ENCODE assay signal across 26 cellular contexts in genomic region chr2:24834733-24835395, GRCh38. TPM values are rescaled to one million over a fixed set of nuclear protein-coding genes. Genes with fewer than 3 reads are reported as not detected.
DNase-seq lines count a peak whose midpoint lies in the region; ATAC-seq, FAIRE-seq and TF ChIP-seq lines count a peak whose summit lies in the region.
"Had no signal": no experiment of that assay in that cellular context is flagged by ENCODE, and none has a peak within 500 bp of the region (broad histone marks: within the 10 kb centered on the region; RNA-seq: fewer than 3 reads in every experiment).

No MANE protein-coding gene starts in this region.

- no peak overlapping the region for H3K4me2 ChIP-seq in K562 (ENCODE audit: insufficient read depth, low read length)
- H3K4me2 ChIP-seq: A549; BLaER1 treated with 17β-estradiol and CSF1 and Interleukin-3, amounts not matched to agents 10 nM and 100 nM; KMS-11 had no signal

- H3K4me3 ChIP-seq in K562 (no peak overlapping the region), breast epithelium (no peak overlapping the region)
- H3K4me3 ChIP-seq: A549; BLaER1 treated with 17β-estradiol and CSF1 and Interleukin-3, amounts not matched to agents 10 nM and 100 nM; GM12878; SK-N-MC had no signal

- H3K27ac ChIP-seq in K562 (ENCODE audit: extremely low read depth, low read depth, low read length) (no peak overlapping the region), breast epithelium (peak overlapping the region in 1 of 2 donors; percentile 32)
- H3K27ac ChIP-seq: A549; BLaER1 treated with 17β-estradiol and CSF1 and Interleukin-3, amounts not matched to agents 10 nM and 100 nM; KMS-11; SK-N-MC had no signal

- in situ Hi-C loops in K562 (cut with MboI): loop anchor here (5.0 kb wide), 1 partner anchor 428 kb away; no protein-coding TSS in a partner anchor

- no peak for ATAC-seq in K562
- no peak for ATAC-seq in stimulated activated naive B cell treated with anti-CD40 and anti-IgM and Interleukin-4, amounts not matched to agents 10 μg/mL and 1 μg/mL and 100 μg/mL, for 72 hours (replicated peaks)
- ATAC-seq: A549, GM12878, Panc1 had no signal

- CTCF ChIA-PET in K562 (lab: Yijun Ruan, JAX; ENCODE audit: low intra/inter-chr PET ratio): no interaction called here

- H3K9me3 Mint-ChIP-seq in HFFc6: no peaks in the 10 kb centered on the region
- H3K9me3 Mint-ChIP-seq in nephron progenitor cell: no peaks in the 10 kb centered on the region
- H3K9me3 Mint-ChIP-seq in stimulated activated naive B cell treated with anti-CD40 and anti-IgM and Interleukin-4, amounts not matched to agents 10 μg/mL and 1 μg/mL and 100 μg/mL, for 72 hours: no peaks in the 10 kb centered on the region
- H3K9me3 Mint-ChIP-seq: CD4-positive, alpha-beta T cell had no signal

- no peaks in the 10 kb centered on the region for H4K20me1 ChIP-seq in K562 (replicated peaks; ENCODE audit: control insufficient read depth, insufficient read depth, low read length)

- FAIRE-seq in K562 (lab: Jason Lieb, UNC): no peak
- FAIRE-seq: A549, D721Med, GM12878, H54 had no signal

- TF ChIP-seq CTCF in HFFc6 (IDR thresholded peaks at IDR 0.05) (no peak), K562 (IDR thresholded peaks at IDR 0.05 in 2 of 3, conservative IDR thresholded peaks at IDR 0.05 in 1 of 3; ENCODE audit: insufficient read depth in 2 of 3, low read depth in 1 of 3, low read length in 3 of 3) (no peak), nephron progenitor cell (IDR thresholded peaks at IDR 0.05) (no peak), breast epithelium (IDR thresholded peaks at IDR 0.05) (no peak)

- H3K36me3 Mint-ChIP-seq in HFFc6 (ENCODE audit: low read depth): peaks cover 3% of the 10 kb centered on the region; the same call in 1 of the 2 replicates
- H3K36me3 Mint-ChIP-seq in nephron progenitor cell (ENCODE audit: low read depth): peaks cover 32% of the 10 kb centered on the region
- peaks cover 58 to 76% of the 10 kb centered on the region in 2 donors for H3K36me3 Mint-ChIP-seq in stimulated activated naive B cell treated with anti-CD40 and anti-IgM and Interleukin-4, amounts not matched to agents 10 μg/mL and 1 μg/mL and 100 μg/mL, for 72 hours

- no TSS peak for BruUV-seq in K562 (replicated peaks; lab: Mats Ljungman, UMichigan)

- DNase-seq in HFFc6 (no peak), K562 (ENCODE audit: extremely low read depth in 1 of 4, low spot score in 3 of 4) (no peak), nephron progenitor cell (no peak), breast epithelium (ENCODE audit: low spot score in 2 of 2) (no peak), NCI-H446 (lab: John Stamatoyannopoulos, UW) (no peak), NCI-H1105 treated with DMSO at 0.1 percent for 48 hours (lab: John Stamatoyannopoulos, UW) (no peak)
- no peak for DNase-seq in stimulated activated naive B cell treated with anti-CD40 and anti-IgM and Interleukin-4, amounts not matched to agents 10 μg/mL and 1 μg/mL and 100 μg/mL, for 72 hours
- DNase-seq: AML-193; CD4-positive, alpha-beta T cell; DMS53; MM.1S; NCI-H1417 treated with DMSO at 0.1 percent for 48 hours; NCI-H1694 treated with DMSO at 0.1 percent for 48 hours; NCI-H2081; NCI-H2227 treated with DMSO at 0.1 percent for 48 hours; NCI-H510A; NCI-H69; SIG-M5 had no signal

- H3K4me1 Mint-ChIP-seq in HFFc6 (ENCODE audit: low read depth) (peaks cover 16% of the 10 kb centered on the region), nephron progenitor cell (peaks cover 45% of the 10 kb centered on the region)
- H3K4me1 Mint-ChIP-seq in stimulated activated naive B cell treated with anti-CD40 and anti-IgM and Interleukin-4, amounts not matched to agents 10 μg/mL and 1 μg/mL and 100 μg/mL, for 72 hours: no peaks in the 10 kb centered on the region

- POLR2A ChIA-PET in K562 (lab: Yijun Ruan, JAX): interaction anchor here (0.9 kb wide), 1 partner anchor 435 kb away, joined by 3 read pairs; no protein-coding TSS in a partner anchor

- H3K4me1 ChIP-seq in K562 (replicated peaks in 1 of 2; ENCODE audit: control insufficient read depth in 2 of 2, insufficient read depth in 2 of 2, low read length in 2 of 2) (peaks cover 0 to 3% of the 10 kb centered on the region in 2 experiments; a peak in 2 of 5 replicates), breast epithelium (no peaks in the 10 kb centered on the region)
- H3K4me1 ChIP-seq: A549 had no signal

- H3K36me3 ChIP-seq in K562 (ENCODE audit: control insufficient read depth, insufficient read depth, low read length) (peaks cover 70% of the 10 kb centered on the region; the same call in 2 of the 3 replicates), breast epithelium (peaks cover 6% of the 10 kb centered on the region)

- no peak for TF ChIP-seq EP300 in K562 (IDR thresholded peaks at IDR 0.05; ENCODE audit: low read length)

- H3K4me3 Mint-ChIP-seq in HFFc6: no peak overlapping the region
- H3K4me3 Mint-ChIP-seq in nephron progenitor cell: no peak overlapping the region
- H3K4me3 Mint-ChIP-seq in stimulated activated naive B cell treated with anti-CD40 and anti-IgM and Interleukin-4, amounts not matched to agents 10 μg/mL and 1 μg/mL and 100 μg/mL, for 72 hours: no peak overlapping the region
- H3K4me3 Mint-ChIP-seq: CD4-positive, alpha-beta T cell had no signal

- intact Hi-C loops in K562 (cut with micrococcal nuclease) (no loop called here), breast epithelium (cut with DNase I; ENCODE audit: low total_unique reads) (no loop called here)

- no peaks in the 10 kb centered on the region for H3K9me1 ChIP-seq in K562 (ENCODE audit: control insufficient read depth, insufficient read depth, low read length)

- no peaks in the 10 kb centered on the region for H3K79me2 ChIP-seq in K562 (ENCODE audit: control insufficient read depth, insufficient read depth, low read length)

- no peaks in the 10 kb centered on the region for H3K27me3 Mint-ChIP-seq in HFFc6 (ENCODE audit: insufficient read depth)
- peaks cover 3% of the 10 kb centered on the region for H3K27me3 Mint-ChIP-seq in nephron progenitor cell (ENCODE audit: low read depth, poor library complexity)
- no peaks in the 10 kb centered on the region for H3K27me3 Mint-ChIP-seq in stimulated activated naive B cell treated with anti-CD40 and anti-IgM and Interleukin-4, amounts not matched to agents 10 μg/mL and 1 μg/mL and 100 μg/mL, for 72 hours
- H3K27me3 Mint-ChIP-seq: CD4-positive, alpha-beta T cell had no signal

- H3K9me3 ChIP-seq in K562 (replicated peaks; ENCODE audit: control insufficient read depth, insufficient read depth, low read depth, low read length) (no peaks in the 10 kb centered on the region), breast epithelium (no peaks in the 10 kb centered on the region)
- H3K9me3 ChIP-seq: A549; BLaER1 treated with 17β-estradiol and CSF1 and Interleukin-3, amounts not matched to agents 10 nM and 100 nM had no signal

- WGBS in K562 (ENCODE audit: insufficient coverage, low coverage, missing lambda C conversion rate): 92% methylated on average over 20 of the region's 20 CpGs

- H3K27ac Mint-ChIP-seq in HFFc6 (peak overlapping the region; percentile 73), nephron progenitor cell (peak overlapping the region; percentile 39)
- peak overlapping the region; percentile 9 for H3K27ac Mint-ChIP-seq in stimulated activated naive B cell treated with anti-CD40 and anti-IgM and Interleukin-4, amounts not matched to agents 10 μg/mL and 1 μg/mL and 100 μg/mL, for 72 hours
- H3K27ac Mint-ChIP-seq: CD4-positive, alpha-beta T cell had no signal

- H3K9ac ChIP-seq in K562 (ENCODE audit: insufficient read depth in 1 of 2, low read depth in 2 of 2, low read length in 2 of 2): no peak overlapping the region
- H3K9ac ChIP-seq: BLaER1 treated with 17β-estradiol and CSF1 and Interleukin-3, amounts not matched to agents 10 nM and 100 nM; KMS-11 had no signal

- H3K27me3 ChIP-seq in K562 (ENCODE audit: control insufficient read depth in 2 of 2, insufficient read depth in 2 of 2, low read length in 2 of 2): no peaks in the 10 kb centered on the region
- no peaks in the 10 kb centered on the region for H3K27me3 ChIP-seq in breast epithelium
- H3K27me3 ChIP-seq: BLaER1 treated with 17β-estradiol and CSF1 and Interleukin-3, amounts not matched to agents 10 nM and 100 nM had no signal

- TF ChIP-seq POLR2A in K562 (conservative IDR thresholded peaks at IDR 0.05) (no peak), breast epithelium (IDR thresholded peaks at IDR 0.05) (no peak)

- no peak for TF ChIP-seq RAD21 in K562 (CRISPR knock-in tag; conservative IDR thresholded peaks at IDR 0.05 in 1 of 2, IDR thresholded peaks at IDR 0.05 in 1 of 2)

- no peak overlapping the region for H2AFZ ChIP-seq in K562 (ENCODE audit: low read depth, low read length)

RNA-seq across cellular contexts. Expression of gene CENPO, which starts 41.6 kb away (rescaled TPM):
- 10 to 100 TPM; 19.1 to 28.7 (median 24.7) TPM for total RNA-seq in HFFc6 (2021; fragmentation: NEBNext Ultra II Directional; extraction: Animal tissue kit (Norgen Biotek cat#: 25700))
- total RNA-seq in K562 (2011; cell fraction: chromatin; rRNA removed; ENCODE audit: low replicate concordance): 153 and 177 TPM in 2 replicates
- total RNA-seq in K562 (2011; cell fraction: nucleolus; rRNA removed): 96.4 and 101 TPM in 2 replicates
- total RNA-seq in K562 (2011; cell fraction: nucleoplasm; rRNA removed): 140 and 180 TPM in 2 replicates
- total RNA-seq in K562 (2014; rRNA removed): 35.4 and 36.1 TPM in 2 replicates
- total RNA-seq in K562 (2014; rRNA removed; fragmentation: Illumina TruSeq; extraction: Trizol): 33.6 and 37.3 TPM in 2 replicates
- 38.9 and 41.1 TPM in 2 replicates for total RNA-seq in K562 (2015; rRNA removed; fragmentation: Illumina TruSeq; extraction: Trizol)
- 39.9 and 46.2 TPM in 2 replicates for total RNA-seq in K562 (2021)
- polyA plus RNA-seq in K562 (2011; rRNA removed): 59.4 and 63.0 TPM in 2 replicates
- 36.2 and 39.3 TPM in 2 replicates for polyA plus RNA-seq in K562 (2011; cell fraction: cytosol; rRNA removed)
- 103 and 125 TPM in 2 replicates for polyA plus RNA-seq in K562 (2011; cell fraction: nucleus; rRNA removed)
- 35.5 and 43.1 TPM in 2 replicates for polyA plus RNA-seq in K562 (2012)
- 44.9 and 49.8 TPM in 2 replicates for polyA plus RNA-seq in K562 (2014; fragmentation: Illumina TruSeq; extraction: Trizol)
- 10 to 100 TPM; 30.6 to 38.9 TPM for polyA plus RNA-seq in K562 (2014; fragmentation: Nextera tagmentation; extraction: Ambion mirVana)
- 35.5 and 49.5 TPM in 2 replicates for polyA plus RNA-seq in K562 (2014; rRNA removed)
- 65.4 and 67.6 TPM in 2 replicates for polyA minus RNA-seq in K562 (2011; rRNA and poly(A)+ RNA removed)
- polyA minus RNA-seq in K562 (2011; cell fraction: cytosol; rRNA and poly(A)+ RNA removed): 22.3 and 36.6 TPM in 2 replicates
- 46.7 and 67.0 TPM in 2 replicates for polyA minus RNA-seq in K562 (2011; cell fraction: nucleus; rRNA and poly(A)+ RNA removed)
- total RNA-seq in breast epithelium: 1 to 10 TPM; 1.6 to 4.2 (median 1.8) TPM

RNA-seq across cellular contexts. Expression of gene PTRHD1, which starts 41.7 kb away (rescaled TPM):
- 10 to 100 TPM; 29.4 to 44.4 (median 35.0) TPM for total RNA-seq in HFFc6 (2021; fragmentation: NEBNext Ultra II Directional; extraction: Animal tissue kit (Norgen Biotek cat#: 25700))
- 4.5 and 5.4 TPM in 2 replicates for total RNA-seq in K562 (2011; cell fraction: chromatin; rRNA removed; ENCODE audit: low replicate concordance)
- total RNA-seq in K562 (2011; cell fraction: nucleolus; rRNA removed): 10.2 and 10.3 TPM in 2 replicates
- 10.8 and 23.1 TPM in 2 replicates for total RNA-seq in K562 (2011; cell fraction: nucleoplasm; rRNA removed)
- 60.9 and 67.5 TPM in 2 replicates for total RNA-seq in K562 (2014; rRNA removed)
- 42.6 and 47.1 TPM in 2 replicates for total RNA-seq in K562 (2014; rRNA removed; fragmentation: Illumina TruSeq; extraction: Trizol)
- 26.7 and 43.8 TPM in 2 replicates for total RNA-seq in K562 (2015; rRNA removed; fragmentation: Illumina TruSeq; extraction: Trizol)
- total RNA-seq in K562 (2021): 48.9 and 51.4 TPM in 2 replicates
- 82.7 and 83.2 TPM in 2 replicates for polyA plus RNA-seq in K562 (2011; rRNA removed)
- polyA plus RNA-seq in K562 (2011; cell fraction: cytosol; rRNA removed): 76.4 and 103 TPM in 2 replicates
- 23.4 and 40.4 TPM in 2 replicates for polyA plus RNA-seq in K562 (2011; cell fraction: nucleus; rRNA removed)
- 47.2 and 87.1 TPM in 2 replicates for polyA plus RNA-seq in K562 (2012)
- polyA plus RNA-seq in K562 (2014; fragmentation: Illumina TruSeq; extraction: Trizol): 15.8 and 31.7 TPM in 2 replicates
- 10 to 100 TPM; 32.9 to 46.6 TPM for polyA plus RNA-seq in K562 (2014; fragmentation: Nextera tagmentation; extraction: Ambion mirVana)
- 61.1 and 71.1 TPM in 2 replicates for polyA plus RNA-seq in K562 (2014; rRNA removed)
- 8.6 and 11.1 TPM in 2 replicates for polyA minus RNA-seq in K562 (2011; rRNA and poly(A)+ RNA removed)
- polyA minus RNA-seq in K562 (2011; cell fraction: cytosol; rRNA and poly(A)+ RNA removed): 7.8 and 12.2 TPM in 2 replicates
- 4.7 and 7.3 TPM in 2 replicates for polyA minus RNA-seq in K562 (2011; cell fraction: nucleus; rRNA and poly(A)+ RNA removed)
- 10 to 100 TPM; 19.3 to 38.8 (median 37.9) TPM for total RNA-seq in breast epithelium

Comparison
In these comparisons a context has a peak if more than half of its experiments do, and no peak if none do; other contexts are left out.
1. H3K27ac Mint-ChIP-seq: peak in every context shown above with its lines; median percentile 73 in HFFc6; 39 in nephron progenitor cell; 9 in stimulated activated naive B cell treated with anti-CD40 and anti-IgM and Interleukin-4, amounts not matched to agents 10 μg/mL and 1 μg/mL and 100 μg/mL, for 72 hours.